Comparison of ENCODE assay signal across 8 cellular contexts in genomic region chr17:28728364-28729200, GRCh38. TPM values are rescaled to one million over a fixed set of nuclear protein-coding genes. Genes with fewer than 3 reads are reported as not detected.
DNase-seq lines count a peak whose midpoint lies in the region; ATAC-seq and TF ChIP-seq lines count a peak whose summit lies in the region.

Gene NEK8, plus strand, starts transcription at chr17:28728788. Its CDS starts 26 bp downstream, at chr17:28728814.

- H3K4me3 ChIP-seq in ACC112 (ENCODE audit: low read depth, low read length): peak within 1 kb of the TSS; percentile 89
- peak within 1 kb of the TSS; percentile 60 for H3K4me3 ChIP-seq in WERI-Rb-1 (ENCODE audit: low read depth, low read length)
- peak within 1 kb of the TSS; percentile 74 to 83 (median 77) for H3K4me3 ChIP-seq in breast epithelium
- peak within 1 kb of the TSS; percentile 51 to 71 (median 60) for H3K4me3 ChIP-seq in skin epidermis

- TF ChIP-seq CTCF in WERI-Rb-1 (IDR thresholded peaks at IDR 0.05; ENCODE audit: low read depth, low read length): no peak
- peak in 1 of 3 donors; percentile 8 for TF ChIP-seq CTCF in breast epithelium (IDR thresholded peaks at IDR 0.05)

- H2AFZ ChIP-seq in ACC112 (ENCODE audit: low read length, unreplicated experiment): peak within 1 kb of the TSS; percentile 51

- intact Hi-C loops in breast epithelium (cut with DNase I; ENCODE audit: low total_unique reads): no loop called here

- H3K36me3 ChIP-seq in ACC112 (ENCODE audit: insufficient read depth, low read length) (0 out of 2 replicates have a peak, but pooled peaks cover under 1% of the 10 kb centered on the region), WERI-Rb-1 (peaks cover 23% of the 10 kb centered on the region), breast epithelium (no peaks in the 10 kb centered on the region)

- TF ChIP-seq POLR2A in breast epithelium (IDR thresholded peaks at IDR 0.05): peak; percentile 72

- H3K27ac ChIP-seq in ACC112 (ENCODE audit: low read depth, low read length) (peak within 1 kb of the TSS; percentile 92), WERI-Rb-1 (peak within 1 kb of the TSS; percentile 94), breast epithelium (peak within 1 kb of the TSS; percentile 99), skin epidermis (peak within 1 kb of the TSS; percentile 54 to 100 (median 96))

- H3K79me2 ChIP-seq in ACC112 (ENCODE audit: control insufficient read depth, insufficient read depth, low read length, unreplicated experiment): no peaks in the 10 kb centered on the region

- ATAC-seq in GM18867 (IDR thresholded peaks at IDR 0.05; ENCODE audit: unreplicated experiment): peak; percentile 45
- ATAC-seq in HG03097 (IDR thresholded peaks at IDR 0.05; ENCODE audit: low FRiP score, unreplicated experiment): peak; percentile 30

- DNase-seq in NCI-H2227 (lab: John Stamatoyannopoulos, UW; ENCODE audit: unreplicated experiment): peak; percentile 92
- DNase-seq in WERI-Rb-1: peak; percentile 95
- DNase-seq in breast epithelium (ENCODE audit: low spot score in 2 of 2): peak; percentile 98 to 99
- DNase-seq in iPS-NIHi7 (ENCODE audit: extremely low spot score): peak; percentile 83

- H3K9me3 ChIP-seq in WERI-Rb-1 (ENCODE audit: severe bottlenecking) (no peaks in the 10 kb centered on the region), breast epithelium (no peaks in the 10 kb centered on the region)

- H3K4me1 ChIP-seq in ACC112 (ENCODE audit: control insufficient read depth, insufficient read depth, low read length, unreplicated experiment) (peaks cover 16% of the 10 kb centered on the region), breast epithelium (peaks cover 3 to 12% of the 10 kb centered on the region in 2 donors)

- H3K27me3 ChIP-seq in ACC112 (ENCODE audit: insufficient read depth, low read length) (no peaks in the 10 kb centered on the region), WERI-Rb-1 (ENCODE audit: insufficient read depth, low read depth, severe bottlenecking) (no peaks in the 10 kb centered on the region), breast epithelium (no peaks in the 10 kb centered on the region)

RNA-seq across cellular contexts. Expression of gene NEK8, which starts in this region (rescaled TPM):
- 1 to 10 TPM; 2.9 to 5.3 (median 2.9) TPM for total RNA-seq in breast epithelium

Comparison
In these comparisons a context has a peak if more than half of its experiments do, and no peak if none do; other contexts are left out.
1. Peak in every context shown above with its lines: DNase-seq, ATAC-seq, H3K4me3 ChIP-seq and H3K27ac ChIP-seq.